ENCODE assay signal across 8 cellular contexts in genomic region chr21:46559291-46559983, GRCh38. TPM values are rescaled to one million over a fixed set of nuclear protein-coding genes. Genes with fewer than 3 reads are reported as not detected.
DNase-seq lines count a peak whose midpoint lies in the region; ATAC-seq and TF ChIP-seq lines count a peak whose summit lies in the region.

No MANE protein-coding gene starts in this region.

- peak overlapping the region; percentile 61 for H3K4me3 Mint-ChIP-seq in activated naive CD4-positive, alpha-beta T cell treated with anti-CD3 and anti-CD28 coated beads, Interleukin-2, amount 10 ng/mL, durations not matched to agents 7 days and 5 days
- H3K4me3 Mint-ChIP-seq in neural crest cell = peak overlapping the region; percentile 27

- H3K27me3 ChIP-seq in heart right ventricle (no peaks in the 10 kb centered on the region), aorta (ENCODE audit: control insufficient read depth in 1 of 2, insufficient read depth in 2 of 2, low read length in 1 of 2) (no peaks in the 10 kb centered on the region)

- 52 to 54% methylated on average over 16 of the region's 16 CpGs for WGBS in heart right ventricle, 2 donors
- 86% methylated on average over 16 of the region's 16 CpGs for WGBS in aorta, 2 donors

- peak overlapping the region in 9 of 10 donors; percentile 33 to 73 (median 56) for H3K27ac ChIP-seq in heart right ventricle
- no peak overlapping the region for H3K27ac ChIP-seq in aorta (ENCODE audit: low read depth in 1 of 2, low read length in 2 of 2)

- peaks cover 0 to 98% (median 71%) of the 10 kb centered on the region in 9 donors for H3K36me3 ChIP-seq in heart right ventricle
- peaks cover 0 to 4% of the 10 kb centered on the region in 2 donors for H3K36me3 ChIP-seq in aorta (ENCODE audit: control insufficient read depth in 1 of 2, insufficient read depth in 2 of 2, low read length in 1 of 2)

- no peak for TF ChIP-seq CTCF in heart right ventricle (IDR thresholded peaks at IDR 0.05)
- TF ChIP-seq CTCF in neural crest cell (conservative IDR thresholded peaks at IDR 0.05) = no peak

- H3K36me3 Mint-ChIP-seq in activated naive CD4-positive, alpha-beta T cell treated with anti-CD3 and anti-CD28 coated beads, Interleukin-2, amount 10 ng/mL, durations not matched to agents 7 days and 5 days = peaks cover 68% of the 10 kb centered on the region
- H3K36me3 Mint-ChIP-seq in neural crest cell (ENCODE audit: low read depth) = peaks cover 18% of the 10 kb centered on the region

- peak overlapping the region; percentile 99 for H3K27ac Mint-ChIP-seq in activated naive CD4-positive, alpha-beta T cell treated with anti-CD3 and anti-CD28 coated beads, Interleukin-2, amount 10 ng/mL, durations not matched to agents 7 days and 5 days
- H3K27ac Mint-ChIP-seq in neural crest cell (ENCODE audit: unreplicated experiment) = peak overlapping the region; percentile 96

- intact Hi-C loops in heart right ventricle (cut with DNase I) = loop anchor here in 1 of 10 donors (5.0 kb wide), 1 partner anchor 38 kb away; no protein-coding TSS in a partner anchor
- intact Hi-C loops in Right ventricle myocardium inferior (cut with DNase I) = no loop called here
- intact Hi-C loops in aorta (cut with DNase I) = no loop called here

- H3K9me3 Mint-ChIP-seq in activated naive CD4-positive, alpha-beta T cell treated with anti-CD3 and anti-CD28 coated beads, Interleukin-2, amount 10 ng/mL, durations not matched to agents 7 days and 5 days = no peaks in the 10 kb centered on the region
- no peaks in the 10 kb centered on the region for H3K9me3 Mint-ChIP-seq in neural crest cell

- H3K4me1 ChIP-seq in heart right ventricle (peaks cover 0 to 36% (median 18%) of the 10 kb centered on the region in 9 donors), aorta (ENCODE audit: control insufficient read depth in 1 of 2, insufficient read depth in 2 of 2, low read length in 2 of 2) (no peaks in the 10 kb centered on the region)

- H3K27me3 Mint-ChIP-seq in activated naive CD4-positive, alpha-beta T cell treated with anti-CD3 and anti-CD28 coated beads, Interleukin-2, amount 10 ng/mL, durations not matched to agents 7 days and 5 days = no peaks in the 10 kb centered on the region
- H3K27me3 Mint-ChIP-seq in neural crest cell (ENCODE audit: low read depth) = no peaks in the 10 kb centered on the region

- DNase-seq in heart right ventricle = no peak
- DNase-seq in Right ventricle myocardium inferior (ENCODE audit: missing footprints) = no peak
- peak; percentile 77 for DNase-seq in activated naive CD4-positive, alpha-beta T cell treated with anti-CD3 and anti-CD28 coated beads, Interleukin-2, amount 10 ng/mL, durations not matched to agents 7 days and 5 days
- DNase-seq in neural crest cell (ENCODE audit: low read depth, low spot score) = no peak
- DNase-seq in aorta = peak in 1 of 2 donors; percentile 73
- no peak for DNase-seq in NCI-H2171 (lab: John Stamatoyannopoulos, UW)

- CTCF ChIA-PET in activated naive CD4-positive, alpha-beta T cell treated with anti-CD3 and anti-CD28 coated beads, Interleukin-2, amount 10 ng/mL, durations not matched to agents 7 days and 5 days (lab: Charles Lee) = interaction anchor here (1.9 to 2.1 kb wide), 3 partner anchors 46 to 80 kb away, joined by 4 to 14 read pairs (median 4); partner anchors contain the start of gene S100B

- H3K4me3 ChIP-seq in heart right ventricle (peak overlapping the region in 2 of 10 donors; percentile 1 to 20), aorta (ENCODE audit: low read length in 2 of 2) (no peak overlapping the region)

- no peaks in the 10 kb centered on the region for H3K9me3 ChIP-seq in heart right ventricle
- H3K9me3 ChIP-seq in aorta (ENCODE audit: control insufficient read depth, low read length) = no peaks in the 10 kb centered on the region

- ATAC-seq in heart right ventricle (peak in 5 of 8 donors; percentile 27 to 46 (median 30)), Right ventricle myocardium inferior (no peak), aorta (ENCODE audit: low FRiP score) (peak; percentile 49), GM19324 (IDR thresholded peaks at IDR 0.05; ENCODE audit: low FRiP score, unreplicated experiment) (no peak), GM21423 (IDR thresholded peaks at IDR 0.05; ENCODE audit: unreplicated experiment) (no peak)

- peaks cover 69% of the 10 kb centered on the region for H3K4me1 Mint-ChIP-seq in activated naive CD4-positive, alpha-beta T cell treated with anti-CD3 and anti-CD28 coated beads, Interleukin-2, amount 10 ng/mL, durations not matched to agents 7 days and 5 days
- H3K4me1 Mint-ChIP-seq in neural crest cell = peaks cover 15% of the 10 kb centered on the region

RNA-seq across cellular contexts. Expression of gene S100B, which starts 45.4 kb away (rescaled TPM):
- total RNA-seq in heart right ventricle = 1 to 10 TPM in 8 of 10 donors, under 1 TPM in 1, not detected in 1; 0.53 to 5.2 (median 2.9) TPM
- polyA plus RNA-seq in heart right ventricle = 10 to 100 TPM in 1 of 2 donors, 1 to 10 TPM in 1; 4.9 to 11.7 TPM
- 8.3 TPM for total RNA-seq in Right ventricle myocardium inferior
- 29.9 and 37.3 TPM in 2 replicates for total RNA-seq in neural crest cell
- 1 to 10 TPM; 6.1 to 8.7 TPM for total RNA-seq in aorta
- 1 to 10 TPM; 1.1 to 5.1 TPM for polyA plus RNA-seq in aorta

Comparison
In these comparisons a context has a peak if more than half of its experiments do, and no peak if none do; other contexts are left out.
1. ATAC-seq: peak in heart right ventricle (5 of 8) and aorta (single experiment); none in Right ventricle myocardium inferior (single experiment), GM19324 (single experiment) and GM21423 (single experiment).
2. H3K27ac ChIP-seq: peak in heart right ventricle (9 of 10); none in aorta (0 of 2).